Comparison of ENCODE assay signal across 17 cellular contexts in genomic region chr20:61494763-61495595, GRCh38.
DNase-seq lines count a peak whose midpoint lies in the region; ATAC-seq and TF ChIP-seq lines count a peak whose summit lies in the region.
"Had no signal": no experiment of that assay in that cellular context is flagged by ENCODE, and none has a peak within 500 bp of the region (broad histone marks: within the 10 kb centered on the region; RNA-seq: fewer than 3 reads in every experiment).

No MANE protein-coding gene starts in this region.

- peaks cover 57% of the 10 kb centered on the region for H3K27me3 ChIP-seq in left ventricle myocardium inferior (ENCODE audit: low read depth)
- no peaks in the 10 kb centered on the region for H3K27me3 ChIP-seq in RWPE2 (ENCODE audit: insufficient read depth, poor library complexity, severe bottlenecking)

- H3K27ac ChIP-seq in left ventricle myocardium inferior (replicated peaks) (no peak overlapping the region), RWPE2 (ENCODE audit: poor library complexity, severe bottlenecking) (no peak overlapping the region)
- H3K27ac ChIP-seq: 22Rv1, C4-2B had no signal

- intact Hi-C loops in cardiac septum (cut with DNase I) (no loop called here), left ventricle myocardium inferior (cut with micrococcal nuclease) (no loop called here), posterior vena cava (cut with DNase I) (no loop called here)

- TF ChIP-seq CTCF in left ventricle myocardium inferior (IDR thresholded peaks at IDR 0.05; ENCODE audit: borderline replicate concordance) = no peak
- no peak for TF ChIP-seq CTCF in RWPE2 (IDR thresholded peaks at IDR 0.05; ENCODE audit: poor library complexity, severe bottlenecking)

- no peaks in the 10 kb centered on the region for H3K9me3 ChIP-seq in left ventricle myocardium inferior (replicated peaks)
- H3K9me3 ChIP-seq in RWPE2 (ENCODE audit: severe bottlenecking) = no peaks in the 10 kb centered on the region

- H3K36me3 ChIP-seq in left ventricle myocardium inferior = no peaks in the 10 kb centered on the region
- no peaks in the 10 kb centered on the region for H3K36me3 ChIP-seq in RWPE2 (ENCODE audit: low read depth)

- ATAC-seq in RWPE2 (ENCODE audit: low read depth) = no peak
- ATAC-seq in HG03469 (IDR thresholded peaks at IDR 0.05; ENCODE audit: unreplicated experiment) = no peak
- ATAC-seq in GM21526 (IDR thresholded peaks at IDR 0.05; ENCODE audit: low FRiP score, unreplicated experiment) = no peak

- DNase-seq in cardiac septum (ENCODE audit: low spot score) (peak; percentile 71), left ventricle myocardium inferior (no peak), RWPE2 (ENCODE audit: low spot score) (peak; percentile 74), islet precursor cell (peak; percentile 41), posterior vena cava (ENCODE audit: low spot score) (peak; percentile 71)
- no peak for DNase-seq in stimulated activated CD4-positive, alpha-beta T cell treated with anti-CD3 and anti-CD28 coated beads, Interleukin-4, amount 100 ng/mL, for 24 hours
- DNase-seq: CD4-positive, alpha-beta memory T cell; COR-L47; DMS153; DND-41; GDM1; HCEC 1CT; HFFc6 had no signal

- H3K4me1 ChIP-seq in left ventricle myocardium inferior (no peaks in the 10 kb centered on the region), RWPE2 (ENCODE audit: insufficient read depth, poor library complexity, severe bottlenecking) (peaks cover 7% of the 10 kb centered on the region)

- H3K4me3 ChIP-seq in left ventricle myocardium inferior (no peak overlapping the region), RWPE2 (ENCODE audit: severe bottlenecking) (no peak overlapping the region)

Comparison
In these comparisons a context has a peak if more than half of its experiments do, and no peak if none do; other contexts are left out.
1. DNase-seq: peak in cardiac septum (single experiment), RWPE2 (single experiment), islet precursor cell (single experiment) and posterior vena cava (single experiment); none in left ventricle myocardium inferior (single experiment) and stimulated activated CD4-positive, alpha-beta T cell treated with anti-CD3 and anti-CD28 coated beads, Interleukin-4, amount 100 ng/mL, for 24 hours (single experiment).